1 cellular context compared by ENCODE assay signal in the genomic region with DNA sequence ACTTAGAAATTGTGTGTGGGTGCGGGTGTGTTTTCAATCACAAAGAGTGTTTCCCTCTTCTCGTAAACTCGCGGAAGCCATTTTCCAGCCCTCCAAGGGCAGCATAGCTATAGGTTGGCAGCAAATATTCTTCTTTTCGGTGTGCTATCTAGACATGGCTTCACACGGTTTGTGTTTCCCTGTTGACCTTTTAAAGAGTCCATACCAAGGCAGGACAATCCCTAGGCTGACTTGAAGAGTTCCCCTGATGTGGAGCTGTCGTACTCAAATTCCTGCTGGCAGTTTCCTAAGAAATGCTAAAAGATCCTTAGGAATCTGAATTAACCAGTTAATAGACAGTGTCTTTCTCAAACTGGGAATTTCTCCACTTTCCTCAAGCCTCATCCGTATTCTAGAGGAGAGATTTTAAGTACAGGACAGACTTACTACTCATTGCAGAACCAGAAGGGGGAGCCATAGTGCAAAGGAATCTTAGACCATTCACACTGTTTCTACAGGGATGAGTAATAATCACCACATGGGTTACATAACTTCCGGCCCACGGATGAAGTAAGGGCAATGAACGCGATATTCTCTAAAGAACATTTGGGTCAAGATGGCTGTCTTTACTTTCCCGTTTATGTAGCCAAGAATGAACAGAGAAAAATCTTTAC.
TF ChIP-seq lines count a peak whose summit lies in the region.

No MANE protein-coding gene starts in this region.

TF ChIP-seq in HEK293, 187 proteins besides CTCF, POLR2A, EP300 and RAD21 (continued from another document):
- TF ChIP-seq, protein P1, sequence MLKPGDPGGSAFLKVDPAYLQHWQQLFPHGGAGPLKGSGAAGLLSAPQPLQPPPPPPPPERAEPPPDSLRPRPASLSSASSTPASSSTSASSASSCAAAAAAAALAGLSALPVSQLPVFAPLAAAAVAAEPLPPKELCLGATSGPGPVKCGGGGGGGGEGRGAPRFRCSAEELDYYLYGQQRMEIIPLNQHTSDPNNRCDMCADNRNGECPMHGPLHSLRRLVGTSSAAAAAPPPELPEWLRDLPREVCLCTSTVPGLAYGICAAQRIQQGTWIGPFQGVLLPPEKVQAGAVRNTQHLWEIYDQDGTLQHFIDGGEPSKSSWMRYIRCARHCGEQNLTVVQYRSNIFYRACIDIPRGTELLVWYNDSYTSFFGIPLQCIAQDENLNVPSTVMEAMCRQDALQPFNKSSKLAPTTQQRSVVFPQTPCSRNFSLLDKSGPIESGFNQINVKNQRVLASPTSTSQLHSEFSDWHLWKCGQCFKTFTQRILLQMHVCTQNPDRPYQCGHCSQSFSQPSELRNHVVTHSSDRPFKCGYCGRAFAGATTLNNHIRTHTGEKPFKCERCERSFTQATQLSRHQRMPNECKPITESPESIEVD (tag by site-specific recombination; IDR thresholded peaks at IDR 0.05), result no peak
- no peak for TF ChIP-seq ZNF624 (tag by site-specific recombination; IDR thresholded peaks at IDR 0.05)
- TF ChIP-seq, protein P2, sequence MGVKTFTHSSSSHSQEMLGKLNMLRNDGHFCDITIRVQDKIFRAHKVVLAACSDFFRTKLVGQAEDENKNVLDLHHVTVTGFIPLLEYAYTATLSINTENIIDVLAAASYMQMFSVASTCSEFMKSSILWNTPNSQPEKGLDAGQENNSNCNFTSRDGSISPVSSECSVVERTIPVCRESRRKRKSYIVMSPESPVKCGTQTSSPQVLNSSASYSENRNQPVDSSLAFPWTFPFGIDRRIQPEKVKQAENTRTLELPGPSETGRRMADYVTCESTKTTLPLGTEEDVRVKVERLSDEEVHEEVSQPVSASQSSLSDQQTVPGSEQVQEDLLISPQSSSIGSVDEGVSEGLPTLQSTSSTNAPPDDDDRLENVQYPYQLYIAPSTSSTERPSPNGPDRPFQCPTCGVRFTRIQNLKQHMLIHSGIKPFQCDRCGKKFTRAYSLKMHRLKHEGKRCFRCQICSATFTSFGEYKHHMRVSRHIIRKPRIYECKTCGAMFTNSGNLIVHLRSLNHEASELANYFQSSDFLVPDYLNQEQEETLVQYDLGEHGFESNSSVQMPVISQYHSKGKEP (tag by site-specific recombination; IDR thresholded peaks at IDR 0.05), result no peak
- no peak for TF ChIP-seq ZNF354C (tag by site-specific recombination; IDR thresholded peaks at IDR 0.05; ENCODE audit: borderline replicate concordance, low read depth)
- TF ChIP-seq ZBTB7A (tag by site-specific recombination; IDR thresholded peaks at IDR 0.05; ENCODE audit: low read depth), result no peak
- no peak for TF ChIP-seq ZNF221 (tag by site-specific recombination; IDR thresholded peaks at IDR 0.05; ENCODE audit: borderline replicate concordance)
- no peak for TF ChIP-seq ZNF341 (tag by site-specific recombination; IDR thresholded peaks at IDR 0.05; ENCODE audit: low read depth)
- TF ChIP-seq ZNF138 (tag by site-specific recombination; IDR thresholded peaks at IDR 0.05; ENCODE audit: borderline replicate concordance), result no peak
- TF ChIP-seq ZNF146 (tag by site-specific recombination; IDR thresholded peaks at IDR 0.05), result no peak
- no peak for TF ChIP-seq ZNF677 (tag by site-specific recombination; IDR thresholded peaks at IDR 0.05)
- no peak for TF ChIP-seq ZNF560 (tag by site-specific recombination; IDR thresholded peaks at IDR 0.05; ENCODE audit: borderline replicate concordance)
- TF ChIP-seq, protein P3, sequence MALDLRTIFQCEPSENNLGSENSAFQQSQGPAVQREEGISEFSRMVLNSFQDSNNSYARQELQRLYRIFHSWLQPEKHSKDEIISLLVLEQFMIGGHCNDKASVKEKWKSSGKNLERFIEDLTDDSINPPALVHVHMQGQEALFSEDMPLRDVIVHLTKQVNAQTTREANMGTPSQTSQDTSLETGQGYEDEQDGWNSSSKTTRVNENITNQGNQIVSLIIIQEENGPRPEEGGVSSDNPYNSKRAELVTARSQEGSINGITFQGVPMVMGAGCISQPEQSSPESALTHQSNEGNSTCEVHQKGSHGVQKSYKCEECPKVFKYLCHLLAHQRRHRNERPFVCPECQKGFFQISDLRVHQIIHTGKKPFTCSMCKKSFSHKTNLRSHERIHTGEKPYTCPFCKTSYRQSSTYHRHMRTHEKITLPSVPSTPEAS (tag by site-specific recombination; IDR thresholded peaks at IDR 0.05), result no peak
- TF ChIP-seq, protein P4, sequence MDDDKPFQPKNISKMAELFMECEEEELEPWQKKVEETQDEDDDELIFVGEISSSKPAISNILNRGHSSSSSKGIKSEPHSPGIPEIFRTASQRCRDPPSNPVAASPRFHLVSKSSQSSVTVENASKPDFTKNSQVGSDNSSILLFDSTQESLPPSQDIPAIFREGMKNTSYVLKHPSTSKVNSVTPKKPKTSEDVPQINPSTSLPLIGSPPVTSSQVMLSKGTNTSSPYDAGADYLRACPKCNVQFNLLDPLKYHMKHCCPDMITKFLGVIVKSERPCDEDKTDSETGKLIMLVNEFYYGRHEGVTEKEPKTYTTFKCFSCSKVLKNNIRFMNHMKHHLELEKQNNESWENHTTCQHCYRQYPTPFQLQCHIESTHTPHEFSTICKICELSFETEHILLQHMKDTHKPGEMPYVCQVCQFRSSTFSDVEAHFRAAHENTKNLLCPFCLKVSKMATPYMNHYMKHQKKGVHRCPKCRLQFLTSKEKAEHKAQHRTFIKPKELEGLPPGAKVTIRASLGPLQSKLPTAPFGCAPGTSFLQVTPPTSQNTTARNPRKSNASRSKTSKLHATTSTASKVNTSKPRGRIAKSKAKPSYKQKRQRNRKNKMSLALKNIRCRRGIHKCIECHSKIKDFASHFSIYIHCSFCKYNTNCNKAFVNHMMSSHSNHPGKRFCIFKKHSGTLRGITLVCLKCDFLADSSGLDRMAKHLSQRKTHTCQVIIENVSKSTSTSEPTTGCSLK (tag by site-specific recombination; IDR thresholded peaks at IDR 0.05), result no peak
- TF ChIP-seq, protein P5, sequence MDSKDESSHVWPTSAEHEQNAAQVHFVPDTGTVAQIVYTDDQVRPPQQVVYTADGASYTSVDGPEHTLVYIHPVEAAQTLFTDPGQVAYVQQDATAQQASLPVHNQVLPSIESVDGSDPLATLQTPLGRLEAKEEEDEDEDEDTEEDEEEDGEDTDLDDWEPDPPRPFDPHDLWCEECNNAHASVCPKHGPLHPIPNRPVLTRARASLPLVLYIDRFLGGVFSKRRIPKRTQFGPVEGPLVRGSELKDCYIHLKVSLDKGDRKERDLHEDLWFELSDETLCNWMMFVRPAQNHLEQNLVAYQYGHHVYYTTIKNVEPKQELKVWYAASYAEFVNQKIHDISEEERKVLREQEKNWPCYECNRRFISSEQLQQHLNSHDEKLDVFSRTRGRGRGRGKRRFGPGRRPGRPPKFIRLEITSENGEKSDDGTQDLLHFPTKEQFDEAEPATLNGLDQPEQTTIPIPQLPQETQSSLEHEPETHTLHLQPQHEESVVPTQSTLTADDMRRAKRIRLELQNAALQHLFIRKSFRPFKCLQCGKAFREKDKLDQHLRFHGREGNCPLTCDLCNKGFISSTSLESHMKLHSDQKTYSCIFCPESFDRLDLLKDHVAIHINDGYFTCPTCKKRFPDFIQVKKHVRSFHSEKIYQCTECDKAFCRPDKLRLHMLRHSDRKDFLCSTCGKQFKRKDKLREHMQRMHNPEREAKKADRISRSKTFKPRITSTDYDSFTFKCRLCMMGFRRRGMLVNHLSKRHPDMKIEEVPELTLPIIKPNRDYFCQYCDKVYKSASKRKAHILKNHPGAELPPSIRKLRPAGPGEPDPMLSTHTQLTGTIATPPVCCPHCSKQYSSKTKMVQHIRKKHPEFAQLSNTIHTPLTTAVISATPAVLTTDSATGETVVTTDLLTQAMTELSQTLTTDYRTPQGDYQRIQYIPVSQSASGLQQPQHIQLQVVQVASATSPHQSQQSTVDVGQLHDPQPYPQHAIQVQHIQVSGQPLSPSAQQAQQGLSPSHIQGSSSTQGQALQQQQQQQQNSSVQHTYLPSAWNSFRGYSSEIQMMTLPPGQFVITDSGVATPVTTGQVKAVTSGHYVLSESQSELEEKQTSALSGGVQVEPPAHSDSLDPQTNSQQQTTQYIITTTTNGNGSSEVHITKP (tag by site-specific recombination; IDR thresholded peaks at IDR 0.05), result 0 out of 2 replicates have a peak, but pooled peaks have one; percentile 17
- TF ChIP-seq KLF8 (tag by site-specific recombination; IDR thresholded peaks at IDR 0.05), result no peak
- TF ChIP-seq ZNF658 (tag by site-specific recombination; IDR thresholded peaks at IDR 0.05), result no peak
- TF ChIP-seq, protein P6, sequence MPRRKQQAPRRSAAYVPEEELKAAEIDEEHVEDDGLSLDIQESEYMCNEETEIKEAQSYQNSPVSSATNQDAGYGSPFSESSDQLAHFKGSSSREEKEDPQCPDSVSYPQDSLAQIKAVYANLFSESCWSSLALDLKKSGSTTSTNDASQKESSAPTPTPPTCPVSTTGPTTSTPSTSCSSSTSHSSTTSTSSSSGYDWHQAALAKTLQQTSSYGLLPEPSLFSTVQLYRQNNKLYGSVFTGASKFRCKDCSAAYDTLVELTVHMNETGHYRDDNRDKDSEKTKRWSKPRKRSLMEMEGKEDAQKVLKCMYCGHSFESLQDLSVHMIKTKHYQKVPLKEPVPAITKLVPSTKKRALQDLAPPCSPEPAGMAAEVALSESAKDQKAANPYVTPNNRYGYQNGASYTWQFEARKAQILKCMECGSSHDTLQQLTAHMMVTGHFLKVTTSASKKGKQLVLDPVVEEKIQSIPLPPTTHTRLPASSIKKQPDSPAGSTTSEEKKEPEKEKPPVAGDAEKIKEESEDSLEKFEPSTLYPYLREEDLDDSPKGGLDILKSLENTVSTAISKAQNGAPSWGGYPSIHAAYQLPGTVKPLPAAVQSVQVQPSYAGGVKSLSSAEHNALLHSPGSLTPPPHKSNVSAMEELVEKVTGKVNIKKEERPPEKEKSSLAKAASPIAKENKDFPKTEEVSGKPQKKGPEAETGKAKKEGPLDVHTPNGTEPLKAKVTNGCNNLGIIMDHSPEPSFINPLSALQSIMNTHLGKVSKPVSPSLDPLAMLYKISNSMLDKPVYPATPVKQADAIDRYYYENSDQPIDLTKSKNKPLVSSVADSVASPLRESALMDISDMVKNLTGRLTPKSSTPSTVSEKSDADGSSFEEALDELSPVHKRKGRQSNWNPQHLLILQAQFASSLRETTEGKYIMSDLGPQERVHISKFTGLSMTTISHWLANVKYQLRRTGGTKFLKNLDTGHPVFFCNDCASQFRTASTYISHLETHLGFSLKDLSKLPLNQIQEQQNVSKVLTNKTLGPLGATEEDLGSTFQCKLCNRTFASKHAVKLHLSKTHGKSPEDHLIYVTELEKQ (tag by site-specific recombination; IDR thresholded peaks at IDR 0.05; ENCODE audit: borderline replicate concordance), result no peak
- TF ChIP-seq, protein P7, sequence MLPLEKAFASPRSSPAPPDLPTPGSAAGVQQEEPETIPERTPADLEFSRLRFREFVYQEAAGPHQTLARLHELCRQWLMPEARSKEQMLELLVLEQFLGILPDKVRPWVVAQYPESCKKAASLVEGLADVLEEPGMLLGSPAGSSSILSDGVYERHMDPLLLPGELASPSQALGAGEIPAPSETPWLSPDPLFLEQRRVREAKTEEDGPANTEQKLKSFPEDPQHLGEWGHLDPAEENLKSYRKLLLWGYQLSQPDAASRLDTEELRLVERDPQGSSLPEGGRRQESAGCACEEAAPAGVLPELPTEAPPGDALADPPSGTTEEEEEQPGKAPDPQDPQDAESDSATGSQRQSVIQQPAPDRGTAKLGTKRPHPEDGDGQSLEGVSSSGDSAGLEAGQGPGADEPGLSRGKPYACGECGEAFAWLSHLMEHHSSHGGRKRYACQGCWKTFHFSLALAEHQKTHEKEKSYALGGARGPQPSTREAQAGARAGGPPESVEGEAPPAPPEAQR (tag by site-specific recombination; IDR thresholded peaks at IDR 0.05), result no peak
- TF ChIP-seq ZNF175 (tag by site-specific recombination; IDR thresholded peaks at IDR 0.05), result no peak
- TF ChIP-seq ZNF433 (tag by site-specific recombination; IDR thresholded peaks at IDR 0.05; ENCODE audit: low read depth), result no peak
- TF ChIP-seq ZNF24 (tag by site-specific recombination; IDR thresholded peaks at IDR 0.05), result peak; percentile 27; the same call in 1 of the 2 replicates
- no peak for TF ChIP-seq ZNF707 (tag by site-specific recombination; IDR thresholded peaks at IDR 0.05)
- TF ChIP-seq, protein P8, sequence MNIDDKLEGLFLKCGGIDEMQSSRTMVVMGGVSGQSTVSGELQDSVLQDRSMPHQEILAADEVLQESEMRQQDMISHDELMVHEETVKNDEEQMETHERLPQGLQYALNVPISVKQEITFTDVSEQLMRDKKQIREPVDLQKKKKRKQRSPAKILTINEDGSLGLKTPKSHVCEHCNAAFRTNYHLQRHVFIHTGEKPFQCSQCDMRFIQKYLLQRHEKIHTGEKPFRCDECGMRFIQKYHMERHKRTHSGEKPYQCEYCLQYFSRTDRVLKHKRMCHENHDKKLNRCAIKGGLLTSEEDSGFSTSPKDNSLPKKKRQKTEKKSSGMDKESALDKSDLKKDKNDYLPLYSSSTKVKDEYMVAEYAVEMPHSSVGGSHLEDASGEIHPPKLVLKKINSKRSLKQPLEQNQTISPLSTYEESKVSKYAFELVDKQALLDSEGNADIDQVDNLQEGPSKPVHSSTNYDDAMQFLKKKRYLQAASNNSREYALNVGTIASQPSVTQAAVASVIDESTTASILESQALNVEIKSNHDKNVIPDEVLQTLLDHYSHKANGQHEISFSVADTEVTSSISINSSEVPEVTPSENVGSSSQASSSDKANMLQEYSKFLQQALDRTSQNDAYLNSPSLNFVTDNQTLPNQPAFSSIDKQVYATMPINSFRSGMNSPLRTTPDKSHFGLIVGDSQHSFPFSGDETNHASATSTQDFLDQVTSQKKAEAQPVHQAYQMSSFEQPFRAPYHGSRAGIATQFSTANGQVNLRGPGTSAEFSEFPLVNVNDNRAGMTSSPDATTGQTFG (tag by site-specific recombination; IDR thresholded peaks at IDR 0.05; ENCODE audit: borderline replicate concordance), result no peak
- TF ChIP-seq, protein P9, sequence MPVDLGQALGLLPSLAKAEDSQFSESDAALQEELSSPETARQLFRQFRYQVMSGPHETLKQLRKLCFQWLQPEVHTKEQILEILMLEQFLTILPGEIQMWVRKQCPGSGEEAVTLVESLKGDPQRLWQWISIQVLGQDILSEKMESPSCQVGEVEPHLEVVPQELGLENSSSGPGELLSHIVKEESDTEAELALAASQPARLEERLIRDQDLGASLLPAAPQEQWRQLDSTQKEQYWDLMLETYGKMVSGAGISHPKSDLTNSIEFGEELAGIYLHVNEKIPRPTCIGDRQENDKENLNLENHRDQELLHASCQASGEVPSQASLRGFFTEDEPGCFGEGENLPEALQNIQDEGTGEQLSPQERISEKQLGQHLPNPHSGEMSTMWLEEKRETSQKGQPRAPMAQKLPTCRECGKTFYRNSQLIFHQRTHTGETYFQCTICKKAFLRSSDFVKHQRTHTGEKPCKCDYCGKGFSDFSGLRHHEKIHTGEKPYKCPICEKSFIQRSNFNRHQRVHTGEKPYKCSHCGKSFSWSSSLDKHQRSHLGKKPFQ (tag by site-specific recombination; IDR thresholded peaks at IDR 0.05), result 0 out of 2 replicates have a peak, but pooled peaks have one; percentile 63
- peak; percentile 50; the same call in 1 of the 2 replicates for TF ChIP-seq ZNF366 (tag by site-specific recombination; conservative IDR thresholded peaks at IDR 0.05)
